ENCODE assay signal across 10 cellular contexts in genomic region chr15:67110400-67110799, GRCh38. TPM values are rescaled to one million over a fixed set of nuclear protein-coding genes. Genes with fewer than 3 reads are reported as not detected.
A peak's percentile ranks its signal among the peaks of the same experiment; 100 is the strongest.
DNase-seq lines count a peak whose midpoint lies in the region; ATAC-seq lines count a peak whose summit lies in the region.
"Had no signal": no experiment of that assay in that cellular context is flagged by ENCODE, and none has a peak within 500 bp of the region (broad histone marks: within the 10 kb centered on the region; RNA-seq: fewer than 3 reads in every experiment).

No MANE protein-coding gene starts in this region.

- H4K20me1 ChIP-seq in Karpas-422 (ENCODE audit: insufficient read depth, low read depth, low read length), result peaks cover 21% of the 10 kb centered on the region

- no peak overlapping the region for H4K8ac ChIP-seq in neuronal stem cell (ENCODE audit: low read depth, low read length)

- H3K4me1 Mint-ChIP-seq in T-helper 1 cell treated with Interleukin-12 subunit alpha and Interleukin-12 subunit beta and Interleukin-4 antibody, amounts not matched to agents 30 μg/mL and 1 μg/mL, for 36 hours (ENCODE audit: low read depth), result peaks cover 89% of the 10 kb centered on the region
- H3K4me1 Mint-ChIP-seq in central memory CD8-positive, alpha-beta T cell, result peaks cover 84% of the 10 kb centered on the region

- H3K79me1 ChIP-seq in neuronal stem cell (ENCODE audit: low read depth, low read length), result peaks cover 7% of the 10 kb centered on the region

- H3K27ac Mint-ChIP-seq in T-helper 1 cell treated with Interleukin-12 subunit alpha and Interleukin-12 subunit beta and Interleukin-4 antibody, amounts not matched to agents 30 μg/mL and 1 μg/mL, for 36 hours, result peak overlapping the region; percentile 73
- H3K27ac Mint-ChIP-seq in central memory CD8-positive, alpha-beta T cell (ENCODE audit: low read depth), result peak overlapping the region; percentile 1

- H3K36me3 Mint-ChIP-seq in T-helper 1 cell treated with Interleukin-12 subunit alpha and Interleukin-12 subunit beta and Interleukin-4 antibody, amounts not matched to agents 30 μg/mL and 1 μg/mL, for 36 hours (ENCODE audit: low read depth), result peaks cover 75% of the 10 kb centered on the region
- H3K36me3 Mint-ChIP-seq in central memory CD8-positive, alpha-beta T cell (ENCODE audit: insufficient read depth), result peaks cover 6% of the 10 kb centered on the region

- peak overlapping the region; percentile 23 for H3K4me3 Mint-ChIP-seq in T-helper 1 cell treated with Interleukin-12 subunit alpha and Interleukin-12 subunit beta and Interleukin-4 antibody, amounts not matched to agents 30 μg/mL and 1 μg/mL, for 36 hours
- peak overlapping the region; percentile 41 for H3K4me3 Mint-ChIP-seq in central memory CD8-positive, alpha-beta T cell

- ATAC-seq in HG02981 (IDR thresholded peaks at IDR 0.05; ENCODE audit: unreplicated experiment), result peak; percentile 61
- ATAC-seq in central memory CD8-positive, alpha-beta T cell (replicated peaks; ENCODE audit: extremely low read depth, poor library complexity, severe bottlenecking), result no peak

- no peak overlapping the region for H2AK5ac ChIP-seq in neuronal stem cell (ENCODE audit: low read depth, low read length)

- peaks cover 14% of the 10 kb centered on the region for H3K9me3 Mint-ChIP-seq in T-helper 1 cell treated with Interleukin-12 subunit alpha and Interleukin-12 subunit beta and Interleukin-4 antibody, amounts not matched to agents 30 μg/mL and 1 μg/mL, for 36 hours
- H3K9me3 Mint-ChIP-seq in central memory CD8-positive, alpha-beta T cell, result no peaks in the 10 kb centered on the region

- H3K27me3 Mint-ChIP-seq in T-helper 1 cell treated with Interleukin-12 subunit alpha and Interleukin-12 subunit beta and Interleukin-4 antibody, amounts not matched to agents 30 μg/mL and 1 μg/mL, for 36 hours (ENCODE audit: low read depth), result no peaks in the 10 kb centered on the region
- no peaks in the 10 kb centered on the region for H3K27me3 Mint-ChIP-seq in central memory CD8-positive, alpha-beta T cell

- no peaks in the 10 kb centered on the region for H3K27me3 ChIP-seq in skeletal muscle satellite cell (ENCODE audit: control insufficient read depth, insufficient read depth, low read length)
- no peaks in the 10 kb centered on the region for H3K27me3 ChIP-seq in Karpas-422 (ENCODE audit: low read length)
- no peaks in the 10 kb centered on the region for H3K27me3 ChIP-seq in neuronal stem cell (ENCODE audit: control insufficient read depth in 3 of 3, insufficient read depth in 3 of 3, low read depth in 1 of 3, low read length in 3 of 3)
- H3K27me3 ChIP-seq: neutrophil had no signal

- H2BK120ac ChIP-seq in neuronal stem cell (ENCODE audit: low read depth, low read length), result no peak overlapping the region

- H3K4ac ChIP-seq in neuronal stem cell (ENCODE audit: low read length), result no peak overlapping the region

- H3K4me2 ChIP-seq in skeletal muscle satellite cell (ENCODE audit: low read length) (peak overlapping the region; percentile 61), Karpas-422 (ENCODE audit: low read depth, low read length, poor library complexity, severe bottlenecking) (no peak overlapping the region), neuronal stem cell (ENCODE audit: insufficient read depth, low read length, poor library complexity, severe bottlenecking) (no peak overlapping the region)

- H3K27ac ChIP-seq in Karpas-422 (ENCODE audit: low read length), result no peak overlapping the region
- H3K27ac ChIP-seq in neuronal stem cell (replicated peaks; ENCODE audit: low read length), result no peak overlapping the region
- H3K27ac ChIP-seq: neutrophil, VCaP had no signal

- no peak overlapping the region for H2BK5ac ChIP-seq in neuronal stem cell (ENCODE audit: low read length)

- DNase-seq in T-helper 1 cell (no peak), Karpas-422 (no peak), neuronal stem cell (ENCODE audit: low spot score) (no peak)
- no peak for DNase-seq in central memory CD8-positive, alpha-beta T cell (ENCODE audit: low spot score in 2 of 2)
- DNase-seq in stimulated activated CD4-positive, alpha-beta T cell treated with anti-CD3 and anti-CD28 coated beads, Interleukin-2, amount 100 ng/mL, for 48 hours, result no peak

- H3K9me3 ChIP-seq in skeletal muscle satellite cell (replicated peaks; ENCODE audit: low read length) (peaks cover 5% of the 10 kb centered on the region), Karpas-422 (ENCODE audit: low read length) (peaks cover 11% of the 10 kb centered on the region), neuronal stem cell (replicated peaks in 1 of 2; ENCODE audit: control insufficient read depth in 2 of 2, insufficient read depth in 1 of 2, low read depth in 1 of 2, low read length in 2 of 2) (peaks cover 1 to 20% of the 10 kb centered on the region in 2 donors)
- H3K9me3 ChIP-seq: neutrophil had no signal

- H3K14ac ChIP-seq in neuronal stem cell (ENCODE audit: low read length), result no peak overlapping the region

- no CpG with 5 or more reads among the region's 4 CpGs for WGBS in neuronal stem cell (ENCODE audit: extremely low coverage in 2 of 2, insufficient read length in 2 of 2, insufficient replicate concordance in 1 of 2), 2 donors

- peaks cover 69% of the 10 kb centered on the region for H3K4me1 ChIP-seq in skeletal muscle satellite cell (ENCODE audit: control insufficient read depth, insufficient read depth, low read length)
- H3K4me1 ChIP-seq in Karpas-422 (ENCODE audit: low read length), result peaks cover 23% of the 10 kb centered on the region
- peaks cover 11 to 17% of the 10 kb centered on the region in 2 donors for H3K4me1 ChIP-seq in neuronal stem cell (ENCODE audit: control insufficient read depth in 2 of 2, insufficient read depth in 1 of 2, low read depth in 1 of 2, low read length in 2 of 2)

- H2AFZ ChIP-seq in Karpas-422 (ENCODE audit: low read length) (no peak overlapping the region), neuronal stem cell (ENCODE audit: low read length) (no peak overlapping the region)

- H3K9ac ChIP-seq in skeletal muscle satellite cell (ENCODE audit: low read depth, low read length) (peak overlapping the region; percentile 88), Karpas-422 (ENCODE audit: low read length) (no peak overlapping the region), neuronal stem cell (ENCODE audit: low read depth, low read length, poor library complexity) (no peak overlapping the region)

- no peak overlapping the region for H2BK12ac ChIP-seq in neuronal stem cell (ENCODE audit: low read length)

- H3K18ac ChIP-seq in neuronal stem cell (ENCODE audit: low read length), result no peak overlapping the region

- H3K36me3 ChIP-seq in skeletal muscle satellite cell (ENCODE audit: insufficient read depth, low read length) (peaks cover under 1% of the 10 kb centered on the region), Karpas-422 (ENCODE audit: insufficient read depth, low read length) (no peaks in the 10 kb centered on the region; the same call in 1 of the 2 replicates), neuronal stem cell (replicated peaks in 1 of 2; ENCODE audit: control insufficient read depth in 2 of 2, insufficient read depth in 2 of 2, low read length in 2 of 2) (peaks cover 1 to 6% of the 10 kb centered on the region in 2 donors)
- H3K36me3 ChIP-seq: neutrophil had no signal

- H3K79me2 ChIP-seq in Karpas-422 (ENCODE audit: low read length), result no peaks in the 10 kb centered on the region

- no peak overlapping the region for H3K4me3 ChIP-seq in skeletal muscle satellite cell (ENCODE audit: low read length)
- H3K4me3 ChIP-seq in Karpas-422 (ENCODE audit: low read length), result no peak overlapping the region
- no peak overlapping the region for H3K4me3 ChIP-seq in neuronal stem cell (ENCODE audit: low read length in 2 of 2)

- no peaks in the 10 kb centered on the region for H3K9me2 ChIP-seq in Karpas-422 (replicated peaks; ENCODE audit: insufficient read depth, low read length)

- no peak overlapping the region for H2BK15ac ChIP-seq in neuronal stem cell (ENCODE audit: low read length)

- no peak overlapping the region for H3K23ac ChIP-seq in neuronal stem cell (ENCODE audit: low read depth, low read length, poor library complexity)

- no peak overlapping the region for H4K91ac ChIP-seq in neuronal stem cell (ENCODE audit: low read depth, low read length, poor library complexity)

RNA-seq across cellular contexts. Expression of gene SMAD3, which starts 45.0 kb away (rescaled TPM):
- 18.3 and 32.1 TPM in 2 replicates for total RNA-seq in skeletal muscle satellite cell (2012; rRNA removed)
- total RNA-seq in Karpas-422 (2014; rRNA removed; shearing (Covaris generic); ENCODE audit: low replicate concordance), result 12.8 and 27.7 TPM in 2 replicates
- 32.6 TPM for polyA plus RNA-seq in neuronal stem cell (2013, experiment 1 of 2)
- 32.9 TPM for polyA plus RNA-seq in neuronal stem cell (2013, experiment 2 of 2)
